ENCODE assay signal across 1 cellular context in the genomic region with DNA sequence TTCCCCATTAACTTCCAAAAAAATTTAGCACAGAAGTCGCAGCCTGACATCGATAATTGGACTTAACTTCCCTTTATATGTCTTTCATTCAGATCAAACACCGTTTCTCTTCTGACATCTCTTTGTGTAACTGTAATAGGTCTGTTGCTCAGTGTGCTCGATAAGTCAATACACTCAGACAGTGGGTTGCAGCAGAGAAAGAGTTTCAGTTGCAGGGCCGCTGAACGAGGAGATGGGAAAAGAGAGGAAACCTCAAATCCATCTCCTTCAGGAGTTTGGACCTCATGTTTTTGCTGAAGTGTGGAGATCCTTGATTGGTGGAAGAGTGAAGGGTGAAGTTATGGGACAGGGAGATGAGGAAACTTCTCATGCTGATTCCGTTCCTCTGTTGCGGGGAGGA.
TF ChIP-seq lines count a peak whose summit lies in the region.

No MANE protein-coding gene starts in this region.

TF ChIP-seq in GM23338, 12 proteins besides CTCF, POLR2A, EP300 and RAD21 (continued from another document):
- TF ChIP-seq, protein P1, sequence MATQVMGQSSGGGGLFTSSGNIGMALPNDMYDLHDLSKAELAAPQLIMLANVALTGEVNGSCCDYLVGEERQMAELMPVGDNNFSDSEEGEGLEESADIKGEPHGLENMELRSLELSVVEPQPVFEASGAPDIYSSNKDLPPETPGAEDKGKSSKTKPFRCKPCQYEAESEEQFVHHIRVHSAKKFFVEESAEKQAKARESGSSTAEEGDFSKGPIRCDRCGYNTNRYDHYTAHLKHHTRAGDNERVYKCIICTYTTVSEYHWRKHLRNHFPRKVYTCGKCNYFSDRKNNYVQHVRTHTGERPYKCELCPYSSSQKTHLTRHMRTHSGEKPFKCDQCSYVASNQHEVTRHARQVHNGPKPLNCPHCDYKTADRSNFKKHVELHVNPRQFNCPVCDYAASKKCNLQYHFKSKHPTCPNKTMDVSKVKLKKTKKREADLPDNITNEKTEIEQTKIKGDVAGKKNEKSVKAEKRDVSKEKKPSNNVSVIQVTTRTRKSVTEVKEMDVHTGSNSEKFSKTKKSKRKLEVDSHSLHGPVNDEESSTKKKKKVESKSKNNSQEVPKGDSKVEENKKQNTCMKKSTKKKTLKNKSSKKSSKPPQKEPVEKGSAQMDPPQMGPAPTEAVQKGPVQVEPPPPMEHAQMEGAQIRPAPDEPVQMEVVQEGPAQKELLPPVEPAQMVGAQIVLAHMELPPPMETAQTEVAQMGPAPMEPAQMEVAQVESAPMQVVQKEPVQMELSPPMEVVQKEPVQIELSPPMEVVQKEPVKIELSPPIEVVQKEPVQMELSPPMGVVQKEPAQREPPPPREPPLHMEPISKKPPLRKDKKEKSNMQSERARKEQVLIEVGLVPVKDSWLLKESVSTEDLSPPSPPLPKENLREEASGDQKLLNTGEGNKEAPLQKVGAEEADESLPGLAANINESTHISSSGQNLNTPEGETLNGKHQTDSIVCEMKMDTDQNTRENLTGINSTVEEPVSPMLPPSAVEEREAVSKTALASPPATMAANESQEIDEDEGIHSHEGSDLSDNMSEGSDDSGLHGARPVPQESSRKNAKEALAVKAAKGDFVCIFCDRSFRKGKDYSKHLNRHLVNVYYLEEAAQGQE (IDR thresholded peaks at IDR 0.05; ENCODE audit: unreplicated experiment), result no peak
- TF ChIP-seq EZH2phosphoT487 (IDR thresholded peaks at IDR 0.05; ENCODE audit: unreplicated experiment) (no peak), EZH2 (IDR thresholded peaks at IDR 0.05; ENCODE audit: low read depth, unreplicated experiment) (no peak), NANOG (IDR thresholded peaks at IDR 0.05; ENCODE audit: borderline replicate concordance) (no peak), JUNB (IDR thresholded peaks at IDR 0.05; ENCODE audit: unreplicated experiment) (no peak), CREB1 (CRISPR knock-in tag; IDR thresholded peaks at IDR 0.05; ENCODE audit: low read depth) (no peak), ZNF331 (CRISPR knock-in tag; IDR thresholded peaks at IDR 0.05; ENCODE audit: low read depth) (no peak), POLR2AphosphoS5 (IDR thresholded peaks at IDR 0.05; ENCODE audit: low read depth) (no peak)
- TF ChIP-seq, protein P2, sequence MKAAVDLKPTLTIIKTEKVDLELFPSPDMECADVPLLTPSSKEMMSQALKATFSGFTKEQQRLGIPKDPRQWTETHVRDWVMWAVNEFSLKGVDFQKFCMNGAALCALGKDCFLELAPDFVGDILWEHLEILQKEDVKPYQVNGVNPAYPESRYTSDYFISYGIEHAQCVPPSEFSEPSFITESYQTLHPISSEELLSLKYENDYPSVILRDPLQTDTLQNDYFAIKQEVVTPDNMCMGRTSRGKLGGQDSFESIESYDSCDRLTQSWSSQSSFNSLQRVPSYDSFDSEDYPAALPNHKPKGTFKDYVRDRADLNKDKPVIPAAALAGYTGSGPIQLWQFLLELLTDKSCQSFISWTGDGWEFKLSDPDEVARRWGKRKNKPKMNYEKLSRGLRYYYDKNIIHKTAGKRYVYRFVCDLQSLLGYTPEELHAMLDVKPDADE (IDR thresholded peaks at IDR 0.05), result no peak
TF ChIP-seq in GM23338: peak in this region for 0.
